14 cellular contexts compared by ENCODE assay signal in the genomic region with DNA sequence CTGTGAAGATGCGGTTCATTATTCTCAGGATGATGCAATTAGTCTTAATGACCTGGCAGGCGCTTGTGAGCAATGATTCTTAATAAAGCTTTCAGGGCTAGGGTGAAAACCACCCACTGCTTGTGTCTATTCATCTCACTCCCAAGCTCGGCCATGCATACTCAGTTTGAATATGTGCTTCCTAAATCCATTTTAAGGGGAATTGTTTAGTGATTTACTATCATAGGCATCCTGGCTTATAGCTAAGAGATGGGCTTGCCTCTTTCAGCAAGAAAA.
DNase-seq lines count a peak whose midpoint lies in the region; ATAC-seq lines count a peak whose summit lies in the region.
"Had no signal": no experiment of that assay in that cellular context is flagged by ENCODE, and none has a peak within 500 bp of the region (broad histone marks: within the 10 kb centered on the region; RNA-seq: fewer than 3 reads in every experiment).

No MANE protein-coding gene starts in this region.

- H3K9me3 Mint-ChIP-seq in stimulated activated naive B cell treated with anti-CD40 and anti-IgM and Interleukin-4, amounts not matched to agents 10 μg/mL and 1 μg/mL and 100 μg/mL, for 72 hours: peaks cover 1 to 5% of the 10 kb centered on the region in 2 donors
- H3K9me3 Mint-ChIP-seq: activated naive CD8-positive, alpha-beta T cell treated with anti-CD3 and anti-CD28 coated beads for 36 hours had no signal

- peaks cover 0 to 7% of the 10 kb centered on the region in 2 donors for H3K36me3 Mint-ChIP-seq in stimulated activated naive B cell treated with anti-CD40 and anti-IgM and Interleukin-4, amounts not matched to agents 10 μg/mL and 1 μg/mL and 100 μg/mL, for 72 hours
- H3K36me3 Mint-ChIP-seq: activated naive CD8-positive, alpha-beta T cell treated with anti-CD3 and anti-CD28 coated beads for 36 hours; CD14-positive monocyte; mesothelial cell of epicardium; T-cell had no signal

- peaks cover 5 to 10% of the 10 kb centered on the region in 2 donors for H3K27me3 Mint-ChIP-seq in stimulated activated naive B cell treated with anti-CD40 and anti-IgM and Interleukin-4, amounts not matched to agents 10 μg/mL and 1 μg/mL and 100 μg/mL, for 72 hours

- H3K27ac Mint-ChIP-seq in stimulated activated naive B cell treated with anti-CD40 and anti-IgM and Interleukin-4, amounts not matched to agents 10 μg/mL and 1 μg/mL and 100 μg/mL, for 72 hours: peak overlapping the region; percentile 79
- H3K27ac Mint-ChIP-seq: activated naive CD8-positive, alpha-beta T cell treated with anti-CD3 and anti-CD28 coated beads for 36 hours; mesothelial cell of epicardium; T-cell had no signal

- in situ Hi-C loops in KBM-7 (cut with MboI; ENCODE audit: low pct_unique_long_range_greater_than_20kb, low sequenced_read_pairs): no loop called here

- peak; percentile 26 for DNase-seq in stimulated activated naive B cell treated with anti-CD40 and anti-IgM and Interleukin-4, amounts not matched to agents 10 μg/mL and 1 μg/mL and 100 μg/mL, for 72 hours
- DNase-seq in KBM-7: no peak
- no peak for DNase-seq in kidney glomerular epithelial cell (lab: John Stamatoyannopoulos, UW)
- DNase-seq in NCI-H774 (lab: John Stamatoyannopoulos, UW): no peak
- DNase-seq: activated naive CD8-positive, alpha-beta T cell treated with anti-CD3 and anti-CD28 coated beads for 36 hours; NCI-H2171 treated with DMSO at 0.1 percent for 48 hours; OCI-M1; pancreas; T-cell had no signal

- H3K4me3 Mint-ChIP-seq in stimulated activated naive B cell treated with anti-CD40 and anti-IgM and Interleukin-4, amounts not matched to agents 10 μg/mL and 1 μg/mL and 100 μg/mL, for 72 hours: no peak overlapping the region
- H3K4me3 Mint-ChIP-seq: activated naive CD8-positive, alpha-beta T cell treated with anti-CD3 and anti-CD28 coated beads for 36 hours; CD14-positive monocyte; mesothelial cell of epicardium; T-cell had no signal

- peaks cover 25 to 31% of the 10 kb centered on the region in 2 donors for H3K4me1 Mint-ChIP-seq in stimulated activated naive B cell treated with anti-CD40 and anti-IgM and Interleukin-4, amounts not matched to agents 10 μg/mL and 1 μg/mL and 100 μg/mL, for 72 hours

- peak; percentile 42 for ATAC-seq in GM18870 (IDR thresholded peaks at IDR 0.05; ENCODE audit: unreplicated experiment)
- ATAC-seq in GM21619 (IDR thresholded peaks at IDR 0.05; ENCODE audit: unreplicated experiment): peak; percentile 40
- peak; percentile 28 for ATAC-seq in HG03108 (IDR thresholded peaks at IDR 0.05; ENCODE audit: unreplicated experiment)
- peak in 1 of 2 donors; percentile 60 for ATAC-seq in stimulated activated naive B cell treated with anti-CD40 and anti-IgM and Interleukin-4, amounts not matched to agents 10 μg/mL and 1 μg/mL and 100 μg/mL, for 72 hours (replicated peaks)
- ATAC-seq: pancreas, T-cell had no signal
